Comparison of ENCODE assay signal across 1 cellular context in the genomic region with DNA sequence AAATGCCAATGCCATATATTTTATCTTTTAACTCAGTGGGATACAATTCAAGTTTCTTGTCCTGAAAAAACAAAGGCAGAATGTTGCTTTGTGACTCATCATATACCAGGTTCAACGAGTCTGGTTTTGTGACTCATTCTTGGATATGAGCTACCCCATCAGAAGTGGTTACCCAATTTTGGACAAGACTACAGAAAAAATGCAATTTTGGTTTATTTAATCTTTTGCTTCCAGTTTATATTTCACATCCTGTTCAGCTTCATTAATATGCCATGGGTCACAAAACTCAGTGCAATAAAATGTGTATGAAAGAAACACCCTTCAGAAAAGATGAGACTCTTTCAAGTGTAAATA.
A peak's percentile ranks its signal among the peaks of the same experiment; 100 is the strongest.
TF ChIP-seq lines count a peak whose summit lies in the region.

No MANE protein-coding gene starts in this region.

TF ChIP-seq in SK-N-SH treated with all-trans-retinoic acid at 6 μM for 48 hours, 23 proteins besides CTCF, POLR2A, EP300 and RAD21 (continued from another document):
- TF ChIP-seq, protein P1, sequence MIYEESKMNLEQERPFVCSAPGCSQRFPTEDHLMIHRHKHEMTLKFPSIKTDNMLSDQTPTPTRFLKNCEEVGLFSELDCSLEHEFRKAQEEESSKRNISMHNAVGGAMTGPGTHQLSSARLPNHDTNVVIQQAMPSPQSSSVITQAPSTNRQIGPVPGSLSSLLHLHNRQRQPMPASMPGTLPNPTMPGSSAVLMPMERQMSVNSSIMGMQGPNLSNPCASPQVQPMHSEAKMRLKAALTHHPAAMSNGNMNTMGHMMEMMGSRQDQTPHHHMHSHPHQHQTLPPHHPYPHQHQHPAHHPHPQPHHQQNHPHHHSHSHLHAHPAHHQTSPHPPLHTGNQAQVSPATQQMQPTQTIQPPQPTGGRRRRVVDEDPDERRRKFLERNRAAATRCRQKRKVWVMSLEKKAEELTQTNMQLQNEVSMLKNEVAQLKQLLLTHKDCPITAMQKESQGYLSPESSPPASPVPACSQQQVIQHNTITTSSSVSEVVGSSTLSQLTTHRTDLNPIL (CRISPR knock-in tag; IDR thresholded peaks at IDR 0.05; ENCODE audit: low read depth) = no peak
- TF ChIP-seq ZNF8 (CRISPR knock-in tag; IDR thresholded peaks at IDR 0.05) (no peak), TOX (CRISPR knock-in tag; IDR thresholded peaks at IDR 0.05; ENCODE audit: borderline replicate concordance) (0 out of 2 replicates have a peak, but pooled peaks have one; percentile 45), GLIS3 (CRISPR knock-in tag; IDR thresholded peaks at IDR 0.05) (no peak), TCF4 (CRISPR knock-in tag; IDR thresholded peaks at IDR 0.05; ENCODE audit: borderline replicate concordance) (no peak), ZNF70 (CRISPR knock-in tag; IDR thresholded peaks at IDR 0.05) (no peak), CSDC2 (CRISPR knock-in tag; IDR thresholded peaks at IDR 0.05) (no peak), ESRRG (CRISPR knock-in tag; IDR thresholded peaks at IDR 0.05) (no peak), ISL1 (CRISPR knock-in tag; IDR thresholded peaks at IDR 0.05) (peak; percentile 57)
- TF ChIP-seq, protein P2, sequence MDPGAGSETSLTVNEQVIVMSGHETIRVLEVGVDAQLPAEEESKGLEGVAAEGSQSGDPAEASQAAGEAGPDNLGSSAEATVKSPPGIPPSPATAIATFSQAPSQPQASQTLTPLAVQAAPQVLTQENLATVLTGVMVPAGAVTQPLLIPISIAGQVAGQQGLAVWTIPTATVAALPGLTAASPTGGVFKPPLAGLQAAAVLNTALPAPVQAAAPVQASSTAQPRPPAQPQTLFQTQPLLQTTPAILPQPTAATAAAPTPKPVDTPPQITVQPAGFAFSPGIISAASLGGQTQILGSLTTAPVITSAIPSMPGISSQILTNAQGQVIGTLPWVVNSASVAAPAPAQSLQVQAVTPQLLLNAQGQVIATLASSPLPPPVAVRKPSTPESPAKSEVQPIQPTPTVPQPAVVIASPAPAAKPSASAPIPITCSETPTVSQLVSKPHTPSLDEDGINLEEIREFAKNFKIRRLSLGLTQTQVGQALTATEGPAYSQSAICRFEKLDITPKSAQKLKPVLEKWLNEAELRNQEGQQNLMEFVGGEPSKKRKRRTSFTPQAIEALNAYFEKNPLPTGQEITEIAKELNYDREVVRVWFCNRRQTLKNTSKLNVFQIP (CRISPR knock-in tag; IDR thresholded peaks at IDR 0.05; ENCODE audit: borderline replicate concordance, low read depth) = 0 out of 2 replicates have a peak, but pooled peaks have one; percentile 1
- TF ChIP-seq, protein P3, sequence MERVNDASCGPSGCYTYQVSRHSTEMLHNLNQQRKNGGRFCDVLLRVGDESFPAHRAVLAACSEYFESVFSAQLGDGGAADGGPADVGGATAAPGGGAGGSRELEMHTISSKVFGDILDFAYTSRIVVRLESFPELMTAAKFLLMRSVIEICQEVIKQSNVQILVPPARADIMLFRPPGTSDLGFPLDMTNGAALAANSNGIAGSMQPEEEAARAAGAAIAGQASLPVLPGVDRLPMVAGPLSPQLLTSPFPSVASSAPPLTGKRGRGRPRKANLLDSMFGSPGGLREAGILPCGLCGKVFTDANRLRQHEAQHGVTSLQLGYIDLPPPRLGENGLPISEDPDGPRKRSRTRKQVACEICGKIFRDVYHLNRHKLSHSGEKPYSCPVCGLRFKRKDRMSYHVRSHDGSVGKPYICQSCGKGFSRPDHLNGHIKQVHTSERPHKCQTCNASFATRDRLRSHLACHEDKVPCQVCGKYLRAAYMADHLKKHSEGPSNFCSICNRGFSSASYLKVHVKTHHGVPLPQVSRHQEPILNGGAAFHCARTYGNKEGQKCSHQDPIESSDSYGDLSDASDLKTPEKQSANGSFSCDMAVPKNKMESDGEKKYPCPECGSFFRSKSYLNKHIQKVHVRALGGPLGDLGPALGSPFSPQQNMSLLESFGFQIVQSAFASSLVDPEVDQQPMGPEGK (CRISPR knock-in tag; IDR thresholded peaks at IDR 0.05; ENCODE audit: borderline replicate concordance) = no peak
TF ChIP-seq in SK-N-SH treated with all-trans-retinoic acid at 6 μM for 48 hours: peak in this region for 3.
